Comparison of ENCODE assay signal across 8 cellular contexts in genomic region chr17:7523033-7523432, GRCh38. TPM values are rescaled to one million over a fixed set of nuclear protein-coding genes. Genes with fewer than 3 reads are reported as not detected.
DNase-seq lines count a peak whose midpoint lies in the region; ATAC-seq and TF ChIP-seq lines count a peak whose summit lies in the region.

No MANE protein-coding gene starts in this region.

- in situ Hi-C loops in GM23248 (cut with MboI), result no loop called here
- in situ Hi-C loops in mammary epithelial cell (cut with MboI; ENCODE audit: low sequenced_read_pairs in 2 of 2), result no loop called here

- no peaks in the 10 kb centered on the region for H3K9me2 ChIP-seq in GM23248 (ENCODE audit: insufficient read depth)

- H3K18ac ChIP-seq in mesendoderm (ENCODE audit: low read length) (no peak overlapping the region), neuronal stem cell (ENCODE audit: low read length) (no peak overlapping the region)

- intact Hi-C loops in mammary epithelial cell (cut with micrococcal nuclease), result no loop called here

- H3K23ac ChIP-seq in mesendoderm (ENCODE audit: low read length), result no peak overlapping the region
- no peak overlapping the region for H3K23ac ChIP-seq in neuronal stem cell (ENCODE audit: low read depth, low read length, poor library complexity)

- TF ChIP-seq CTCF in mammary epithelial cell (conservative IDR thresholded peaks at IDR 0.05 in 1 of 2, IDR thresholded peaks at IDR 0.05 in 1 of 2; ENCODE audit: extremely low read depth in 1 of 2, insufficient read depth in 1 of 2, low read depth in 1 of 2, low read length in 2 of 2), result peak; percentile 33 to 34

- no peak overlapping the region for H2BK12ac ChIP-seq in neuronal stem cell (ENCODE audit: low read length)

- H3K14ac ChIP-seq in neuronal stem cell (ENCODE audit: low read length), result no peak overlapping the region

- no TSS peak for BruUV-seq in mammary epithelial cell (replicated peaks; lab: Mats Ljungman, UMichigan)

- H3K4me2 ChIP-seq in GM23248 (ENCODE audit: unreplicated experiment) (no peak overlapping the region), mammary epithelial cell (ENCODE audit: insufficient read depth, low read depth, low read length) (no peak overlapping the region), mesendoderm (ENCODE audit: low read length) (no peak overlapping the region), neuronal stem cell (ENCODE audit: insufficient read depth, low read length, poor library complexity, severe bottlenecking) (no peak overlapping the region)

- H3K36me3 ChIP-seq in GM23248 (ENCODE audit: low read depth) (no peaks in the 10 kb centered on the region), mammary epithelial cell (ENCODE audit: insufficient read depth, low read length) (no peaks in the 10 kb centered on the region), mesendoderm (ENCODE audit: control insufficient read depth, insufficient read depth, low read length) (no peaks in the 10 kb centered on the region), neuronal stem cell (replicated peaks in 1 of 2; ENCODE audit: control insufficient read depth in 2 of 2, insufficient read depth in 2 of 2, low read length in 2 of 2) (no peaks in the 10 kb centered on the region)

- H4K20me1 ChIP-seq in GM23248 (ENCODE audit: insufficient read depth), result no peaks in the 10 kb centered on the region
- H4K20me1 ChIP-seq in mammary epithelial cell (ENCODE audit: insufficient read depth, low read length), result no peaks in the 10 kb centered on the region

- H2BK15ac ChIP-seq in mesendoderm (replicated peaks; ENCODE audit: low read depth) (no peak overlapping the region), neuronal stem cell (ENCODE audit: low read length) (no peak overlapping the region)

- H3K27me3 ChIP-seq in GM23248 (replicated peaks; ENCODE audit: insufficient read depth) (no peaks in the 10 kb centered on the region), mammary epithelial cell (ENCODE audit: insufficient read depth, low read length) (no peaks in the 10 kb centered on the region), mesendoderm (ENCODE audit: insufficient read depth, low read length, poor library complexity) (no peaks in the 10 kb centered on the region), neuronal stem cell (ENCODE audit: control insufficient read depth in 3 of 3, insufficient read depth in 3 of 3, low read depth in 1 of 3, low read length in 3 of 3) (no peaks in the 10 kb centered on the region)

- H3K79me1 ChIP-seq in mesendoderm (ENCODE audit: low read length) (no peaks in the 10 kb centered on the region), neuronal stem cell (ENCODE audit: low read depth, low read length) (peaks cover 2% of the 10 kb centered on the region)

- H3K9me3 ChIP-seq in GM23248 (ENCODE audit: low read depth), result no peaks in the 10 kb centered on the region
- no peaks in the 10 kb centered on the region for H3K9me3 ChIP-seq in mammary epithelial cell (replicated peaks; ENCODE audit: insufficient read depth, low read length)
- H3K9me3 ChIP-seq in neuronal stem cell (replicated peaks in 1 of 2; ENCODE audit: control insufficient read depth in 2 of 2, insufficient read depth in 1 of 2, low read depth in 1 of 2, low read length in 2 of 2), result no peaks in the 10 kb centered on the region

- 50 to 56% methylated on average over 10 of the region's 10 CpGs for WGBS in GM23248 (ENCODE audit: low coverage in 1 of 2, low lambda C conversion rate in 2 of 2, missing lambda C conversion rate in 2 of 2), 2 experiments
- 76% methylated on average over 10 of the region's 10 CpGs for WGBS in mammary epithelial cell (ENCODE audit: low coverage, missing lambda C conversion rate)
- no CpG with 5 or more reads among the region's 10 CpGs for WGBS in mesendoderm (ENCODE audit: extremely low coverage, insufficient coverage, low lambda C conversion rate)
- WGBS in neuronal stem cell (ENCODE audit: extremely low coverage in 2 of 2, insufficient read length in 2 of 2, insufficient replicate concordance in 1 of 2), 2 donors, result no CpG with 5 or more reads among the region's 10 CpGs

- DNase-seq in GM23248 (peak; percentile 30), T-helper 2 cell (peak in 4 of 5 experiments; percentile 25 to 56 (median 34)), mammary epithelial cell (no peak), mesendoderm (peak; percentile 90), neuronal stem cell (ENCODE audit: low spot score) (no peak), HPDE6-E6E7 (ENCODE audit: extremely low spot score) (no peak)

- H3K9ac ChIP-seq in GM23248, result no peak overlapping the region
- no peak overlapping the region for H3K9ac ChIP-seq in mammary epithelial cell (ENCODE audit: insufficient read depth, low read length)
- no peak overlapping the region for H3K9ac ChIP-seq in mesendoderm (ENCODE audit: low read length)
- no peak overlapping the region for H3K9ac ChIP-seq in neuronal stem cell (ENCODE audit: low read depth, low read length, poor library complexity)

- H3K79me2 ChIP-seq in GM23248 (ENCODE audit: insufficient read depth) (no peaks in the 10 kb centered on the region), mammary epithelial cell (ENCODE audit: insufficient read depth, low read length) (no peaks in the 10 kb centered on the region), mesendoderm (ENCODE audit: control insufficient read depth, insufficient read depth, low read length) (no peaks in the 10 kb centered on the region)

- H3K27ac ChIP-seq in GM23248 (no peak overlapping the region), mammary epithelial cell (ENCODE audit: insufficient read depth, low read depth, low read length) (no peak overlapping the region), mesendoderm (ENCODE audit: low read depth, low read length) (no peak overlapping the region), neuronal stem cell (replicated peaks; ENCODE audit: low read length) (no peak overlapping the region)

- CTCF ChIA-PET in mammary epithelial cell (lab: Charles Lee; ENCODE audit: low non-redundant PET), result no interaction called here

- H4K5ac ChIP-seq in mesendoderm (ENCODE audit: low read length), result no peak overlapping the region

- no peak overlapping the region for H3K4ac ChIP-seq in mesendoderm (ENCODE audit: low read depth, low read length)
- H3K4ac ChIP-seq in neuronal stem cell (ENCODE audit: low read length), result no peak overlapping the region

- H2BK120ac ChIP-seq in mesendoderm (ENCODE audit: low read depth, low read length), result no peak overlapping the region
- H2BK120ac ChIP-seq in neuronal stem cell (ENCODE audit: low read depth, low read length), result no peak overlapping the region

- no peak overlapping the region for H3K4me3 ChIP-seq in GM23248
- no peak overlapping the region for H3K4me3 ChIP-seq in mammary epithelial cell (replicated peaks in 1 of 3; ENCODE audit: insufficient read depth in 1 of 3, low read depth in 2 of 3, low read length in 3 of 3)
- H3K4me3 ChIP-seq in mesendoderm (ENCODE audit: low read length), result no peak overlapping the region
- no peak overlapping the region for H3K4me3 ChIP-seq in neuronal stem cell (ENCODE audit: low read length in 2 of 2)

- H3K4me1 ChIP-seq in GM23248 (ENCODE audit: insufficient read depth) (no peaks in the 10 kb centered on the region), mammary epithelial cell (ENCODE audit: insufficient read depth, low read length) (no peaks in the 10 kb centered on the region), mesendoderm (ENCODE audit: control insufficient read depth, low read depth, low read length) (no peaks in the 10 kb centered on the region), neuronal stem cell (ENCODE audit: control insufficient read depth in 2 of 2, insufficient read depth in 1 of 2, low read depth in 1 of 2, low read length in 2 of 2) (no peaks in the 10 kb centered on the region)

- H2AFZ ChIP-seq in GM23248 (no peak overlapping the region), mammary epithelial cell (ENCODE audit: low read depth, low read length) (no peak overlapping the region), neuronal stem cell (ENCODE audit: low read length) (no peak overlapping the region)

- H4K8ac ChIP-seq in mesendoderm (ENCODE audit: low read depth, low read length) (no peak overlapping the region), neuronal stem cell (ENCODE audit: low read depth, low read length) (no peak overlapping the region)

- H2AK5ac ChIP-seq in mesendoderm (ENCODE audit: low read length) (no peak overlapping the region), neuronal stem cell (ENCODE audit: low read depth, low read length) (no peak overlapping the region)

- ATAC-seq in GM21825 (IDR thresholded peaks at IDR 0.05; ENCODE audit: unreplicated experiment) (no peak), HG03571 (IDR thresholded peaks at IDR 0.05; ENCODE audit: unreplicated experiment) (no peak)

- H4K91ac ChIP-seq in neuronal stem cell (ENCODE audit: low read depth, low read length, poor library complexity), result no peak overlapping the region

- H3F3A ChIP-seq in GM23248 (ENCODE audit: insufficient read depth), result no peaks in the 10 kb centered on the region

- no peak overlapping the region for H2BK5ac ChIP-seq in mesendoderm (ENCODE audit: low read length)
- H2BK5ac ChIP-seq in neuronal stem cell (ENCODE audit: low read length), result no peak overlapping the region

- dilution Hi-C loops in mammary epithelial cell (cut with HindIII; ENCODE audit: low sequenced_read_pairs), result no loop called here

- no peak overlapping the region for H3K56ac ChIP-seq in mesendoderm (ENCODE audit: low read length)

RNA-seq across cellular contexts. Expression of gene TNFSF12, which starts 25.8 kb away (rescaled TPM):
- total RNA-seq in GM23248 (2014; rRNA removed; shearing (Covaris generic)), result 21.9 and 34.3 TPM in 2 replicates
- polyA plus RNA-seq in GM23248 (2016; fragmentation: Nextera tagmentation; extraction: Ambion mirVana), result 14.0 and 18.7 TPM in 2 replicates
- 1 to 10 TPM; 4.7 TPM for total RNA-seq in mammary epithelial cell
- polyA plus RNA-seq in mammary epithelial cell, result 2.1 TPM
- polyA minus RNA-seq in mammary epithelial cell, result 31.1 TPM
- polyA plus RNA-seq in mesendoderm (2013, experiment 1 of 2), result 1.9 TPM
- polyA plus RNA-seq in mesendoderm (2013, experiment 2 of 2), result 2.1 TPM
- polyA plus RNA-seq in neuronal stem cell (2013, experiment 1 of 2), result 4.8 TPM
- polyA plus RNA-seq in neuronal stem cell (2013, experiment 2 of 2), result 4.9 TPM

RNA-seq across cellular contexts. Expression of gene TNFSF13, which starts 35.5 kb away (rescaled TPM):
- 1.5 TPM in 1 of 2 replicates, not detected in the other for total RNA-seq in GM23248 (2014; rRNA removed; shearing (Covaris generic))
- polyA plus RNA-seq in GM23248 (2016; fragmentation: Nextera tagmentation; extraction: Ambion mirVana) (1.4 and 2.0 TPM in 2 replicates), mammary epithelial cell (4.0 TPM)
- total RNA-seq in mammary epithelial cell, result 1 to 10 TPM; 3.0 to 5.3 TPM
- polyA minus RNA-seq in mammary epithelial cell, result 5.2 TPM
- polyA plus RNA-seq in mesendoderm (2013, experiment 1 of 2), result 1.1 TPM
- 0.92 TPM for polyA plus RNA-seq in mesendoderm (2013, experiment 2 of 2)
- 0.63 TPM for polyA plus RNA-seq in neuronal stem cell (2013, experiment 1 of 2)
- 0.62 TPM for polyA plus RNA-seq in neuronal stem cell (2013, experiment 2 of 2)

RNA-seq across cellular contexts. Expression of gene SENP3, which starts 38.7 kb away (rescaled TPM):
- 82.5 and 111 TPM in 2 replicates for total RNA-seq in GM23248 (2014; rRNA removed; shearing (Covaris generic))
- polyA plus RNA-seq in GM23248 (2016; fragmentation: Nextera tagmentation; extraction: Ambion mirVana) (1.3 and 1.9 TPM in 2 replicates), mammary epithelial cell (97.3 TPM)
- 10 to 100 TPM; 55.0 to 66.7 TPM for total RNA-seq in mammary epithelial cell
- 156 TPM for polyA minus RNA-seq in mammary epithelial cell
- 59.2 TPM for polyA plus RNA-seq in mesendoderm (2013, experiment 1 of 2)
- polyA plus RNA-seq in mesendoderm (2013, experiment 2 of 2), result 55.7 TPM
- polyA plus RNA-seq in neuronal stem cell (2013, experiment 1 of 2), result 34.1 TPM
- 35.5 TPM for polyA plus RNA-seq in neuronal stem cell (2013, experiment 2 of 2)

RNA-seq across cellular contexts. Expression of gene POLR2A, which starts 38.9 kb away (rescaled TPM):
- total RNA-seq in GM23248 (2014; rRNA removed; shearing (Covaris generic)), result 45.9 and 46.2 TPM in 2 replicates
- polyA plus RNA-seq in GM23248 (2016; fragmentation: Nextera tagmentation; extraction: Ambion mirVana) (74.1 and 75.7 TPM in 2 replicates), mammary epithelial cell (8.6 TPM)
- 100 to 1,000 TPM; 168 to 184 TPM for total RNA-seq in mammary epithelial cell
- 461 TPM for polyA minus RNA-seq in mammary epithelial cell
- polyA plus RNA-seq in mesendoderm (2013, experiment 1 of 2), result 53.5 TPM
- 51.7 TPM for polyA plus RNA-seq in mesendoderm (2013, experiment 2 of 2)
- 40.1 TPM for polyA plus RNA-seq in neuronal stem cell (2013, experiment 1 of 2)
- polyA plus RNA-seq in neuronal stem cell (2013, experiment 2 of 2), result 39.2 TPM

RNA-seq across cellular contexts. Expression of gene SLC35G6, which starts 41.8 kb away (rescaled TPM):
- total RNA-seq in GM23248 (2014; rRNA removed; shearing (Covaris generic)), result not detected in 2 replicates
- 0.14 TPM in 1 of 2 replicates, not detected in the other for polyA plus RNA-seq in GM23248 (2016; fragmentation: Nextera tagmentation; extraction: Ambion mirVana)
- not detected for total RNA-seq in mammary epithelial cell
- not detected for polyA plus RNA-seq in mammary epithelial cell
- not detected for polyA minus RNA-seq in mammary epithelial cell
- polyA plus RNA-seq in mesendoderm (2013, experiment 1 of 2), result not detected
- polyA plus RNA-seq in mesendoderm (2013, experiment 2 of 2), result not detected
- polyA plus RNA-seq in neuronal stem cell (2013, experiment 1 of 2), result 0.03 TPM
- not detected for polyA plus RNA-seq in neuronal stem cell (2013, experiment 2 of 2)

Comparison
In these comparisons a context has a peak if more than half of its experiments do, and no peak if none do; other contexts are left out.
1. DNase-seq: peak in GM23248 (single experiment), T-helper 2 cell (4 of 5) and mesendoderm (single experiment); none in mammary epithelial cell (single experiment), neuronal stem cell (single experiment) and HPDE6-E6E7 (single experiment).